19 cellular contexts compared by ENCODE assay signal in genomic region chr10:29569778-29570177, GRCh38.
A peak's percentile ranks its signal among the peaks of the same experiment; 100 is the strongest.
DNase-seq lines count a peak whose midpoint lies in the region; ATAC-seq and TF ChIP-seq lines count a peak whose summit lies in the region.
"Had no signal": no experiment of that assay in that cellular context is flagged by ENCODE, and none has a peak within 500 bp of the region (broad histone marks: within the 10 kb centered on the region; RNA-seq: fewer than 3 reads in every experiment).

No MANE protein-coding gene starts in this region.

- TF ChIP-seq CTCF in LNCaP clone FGC (IDR thresholded peaks at IDR 0.05; ENCODE audit: control insufficient read depth, extremely low read depth, insufficient read depth) (no peak), fibroblast of mammary gland (conservative IDR thresholded peaks at IDR 0.05; ENCODE audit: control insufficient read depth, insufficient read depth, low read depth, low read length) (no peak), nephron (IDR thresholded peaks at IDR 0.05; ENCODE audit: unreplicated experiment in 3 of 3) (no peak), foreskin fibroblast (IDR thresholded peaks at IDR 0.05; ENCODE audit: low read depth, low read length) (no peak)

- DNase-seq in EH (ENCODE audit: low read depth) (peak; percentile 40), LNCaP clone FGC (ENCODE audit: low read depth) (peak; percentile 36), fibroblast of mammary gland (ENCODE audit: low read depth) (peak; percentile 31), foreskin fibroblast (no peak), anterior cingulate cortex (lab: John Stamatoyannopoulos, UW) (no peak), NCI-H2227 (lab: John Stamatoyannopoulos, UW; ENCODE audit: unreplicated experiment) (no peak)
- DNase-seq: Calu3; CD4-positive, alpha-beta T cell; DMS53; NCI-H1436; NCI-H2029; NCI-H2171 treated with DMSO at 0.1 percent for 48 hours; NCI-H774; Peyer's patch; SHP77 had no signal

- peaks cover 3% of the 10 kb centered on the region for H3K36me3 Mint-ChIP-seq in nephron (ENCODE audit: low read depth)

- no peaks in the 10 kb centered on the region for H3K9me3 Mint-ChIP-seq in nephron
- H3K9me3 Mint-ChIP-seq: CD4-positive, alpha-beta T cell had no signal

- ATAC-seq in HG03571 (IDR thresholded peaks at IDR 0.05; ENCODE audit: unreplicated experiment), result no peak
- ATAC-seq: K562 had no signal

- H3K27ac Mint-ChIP-seq in nephron, result peak overlapping the region; percentile 18 to 74 (median 39)
- H3K27ac Mint-ChIP-seq: CD4-positive, alpha-beta T cell had no signal

- H3K27me3 Mint-ChIP-seq in nephron (ENCODE audit: low read depth), result no peaks in the 10 kb centered on the region
- H3K27me3 Mint-ChIP-seq: CD4-positive, alpha-beta T cell had no signal

- H3K4me3 ChIP-seq in LNCaP clone FGC (ENCODE audit: low read depth, low read length) (no peak overlapping the region), fibroblast of mammary gland (ENCODE audit: control insufficient read depth, low read depth, low read length) (no peak overlapping the region), foreskin fibroblast (ENCODE audit: low read depth in 1 of 2, low read length in 2 of 2) (no peak overlapping the region)
- H3K4me3 ChIP-seq: HAP-1, K562, Peyer's patch had no signal

- H3K4me3 Mint-ChIP-seq in nephron, result no peak overlapping the region
- H3K4me3 Mint-ChIP-seq: CD4-positive, alpha-beta T cell had no signal

- H3K4me1 Mint-ChIP-seq in nephron, result peaks cover 45% of the 10 kb centered on the region

Comparison
In these comparisons a context has a peak if more than half of its experiments do, and no peak if none do; other contexts are left out.
1. DNase-seq: peak in EH (single experiment), LNCaP clone FGC (single experiment) and fibroblast of mammary gland (single experiment); none in foreskin fibroblast (0 of 2), anterior cingulate cortex (0 of 58) and NCI-H2227 (single experiment).